Comparison of ENCODE assay signal across 14 cellular contexts in genomic region chr14:22533739-22534359, GRCh38. TPM values are rescaled to one million over a fixed set of nuclear protein-coding genes. Genes with fewer than 3 reads are reported as not detected.
DNase-seq lines count a peak whose midpoint lies in the region; ATAC-seq, FAIRE-seq and TF ChIP-seq lines count a peak whose summit lies in the region.
"Had no signal": no experiment of that assay in that cellular context is flagged by ENCODE, and none has a peak within 500 bp of the region (broad histone marks: within the 10 kb centered on the region; RNA-seq: fewer than 3 reads in every experiment).

No MANE protein-coding gene starts in this region.

- H4K8ac ChIP-seq in trophoblast cell (ENCODE audit: low read depth, low read length) = no peak overlapping the region

- no peaks in the 10 kb centered on the region for H3K79me2 ChIP-seq in trophoblast cell (ENCODE audit: control insufficient read depth, insufficient read depth, low read length, poor library complexity)

- intact Hi-C loops in naive thymus-derived CD4-positive, alpha-beta T cell (cut with micrococcal nuclease) = loop anchor here in 1 of 2 donors (5.0 kb wide), 1 partner anchor 412 kb away; no protein-coding TSS in a partner anchor

- no peak overlapping the region for H3K18ac ChIP-seq in trophoblast cell (ENCODE audit: low read length)

- H3K36me3 Mint-ChIP-seq in activated T-cell treated with anti-CD3 and anti-CD28 coated beads, Interleukin-2, amount 50 U/mL, for 24 hours (ENCODE audit: low read depth) = peaks cover 95% of the 10 kb centered on the region
- peaks cover 100% of the 10 kb centered on the region for H3K36me3 Mint-ChIP-seq in activated T-helper 17 cell treated with anti-CD3 and anti-CD28 coated beads, Interleukin-2, amount 50 U/mL, for 72 hours (ENCODE audit: low read depth)
- H3K36me3 Mint-ChIP-seq in naive thymus-derived CD4-positive, alpha-beta T cell = peaks cover 30 to 91% (median 81%) of the 10 kb centered on the region in 5 donors

- FAIRE-seq in GM12891 (lab: Jason Lieb, UNC) = peak; percentile 40

- H2BK120ac ChIP-seq in trophoblast cell (ENCODE audit: insufficient read depth, low read length, poor library complexity) = no peak overlapping the region

- H3K9ac ChIP-seq in trophoblast cell (ENCODE audit: low read length) = no peak overlapping the region
- H3K9ac ChIP-seq: KMS-11 had no signal

- peaks cover 94% of the 10 kb centered on the region for H3K4me1 Mint-ChIP-seq in activated T-cell treated with anti-CD3 and anti-CD28 coated beads, Interleukin-2, amount 50 U/mL, for 24 hours (ENCODE audit: low read depth)
- peaks cover 58% of the 10 kb centered on the region for H3K4me1 Mint-ChIP-seq in activated T-helper 17 cell treated with anti-CD3 and anti-CD28 coated beads, Interleukin-2, amount 50 U/mL, for 72 hours
- peaks cover 63 to 100% (median 95%) of the 10 kb centered on the region in 7 donors for H3K4me1 Mint-ChIP-seq in naive thymus-derived CD4-positive, alpha-beta T cell

- H3K4me1 ChIP-seq in naive thymus-derived CD4-positive, alpha-beta T cell (ENCODE audit: control insufficient read depth in 2 of 2, insufficient read depth in 2 of 2, low read length in 2 of 2) = peaks cover 91 to 95% of the 10 kb centered on the region in 2 donors
- peaks cover 0 to 13% (median 0%) of the 10 kb centered on the region in 3 donors for H3K4me1 ChIP-seq in gastroesophageal sphincter
- H3K4me1 ChIP-seq in trophoblast cell (ENCODE audit: control insufficient read depth in 1 of 2, insufficient read depth in 2 of 2, low read length in 2 of 2) = peaks cover 0 to 5% of the 10 kb centered on the region in 2 experiments

- DNase-seq in activated T-cell treated with anti-CD3 and anti-CD28 coated beads, Interleukin-2, amount 50 U/mL, for 24 hours = no peak
- DNase-seq in activated T-cell treated with anti-CD3 and anti-CD28 coated beads for 4 hours = no peak
- no peak for DNase-seq in GM12891 (ENCODE audit: insufficient read length, low spot score)
- no peak for DNase-seq in naive thymus-derived CD4-positive, alpha-beta T cell
- no peak for DNase-seq in trophoblast cell
- DNase-seq: activated CD4-positive, alpha-beta T cell treated with anti-CD3 and anti-CD28 coated beads for 4 hours; GF-D8; ovary had no signal

- H3K4ac ChIP-seq in trophoblast cell (ENCODE audit: low read depth, low read length) = no peak overlapping the region

- H2AFZ ChIP-seq in trophoblast cell (ENCODE audit: insufficient read depth, low read length, poor library complexity) = no peak overlapping the region

- WGBS in gastroesophageal sphincter (ENCODE audit: low coverage in 1 of 2), 2 donors = 90 to 100% methylated on average over 3 to 6 of the region's 8 CpGs
- no CpG with 5 or more reads among the region's 8 CpGs for WGBS in trophoblast cell (ENCODE audit: extremely low coverage, insufficient coverage, insufficient read length)

- H3K27ac Mint-ChIP-seq in activated T-cell treated with anti-CD3 and anti-CD28 coated beads, Interleukin-2, amount 50 U/mL, for 24 hours = peak overlapping the region; percentile 97
- peak overlapping the region; percentile 88 for H3K27ac Mint-ChIP-seq in activated T-helper 17 cell treated with anti-CD3 and anti-CD28 coated beads, Interleukin-2, amount 50 U/mL, for 72 hours
- peak overlapping the region; percentile 90 to 99 (median 94) for H3K27ac Mint-ChIP-seq in naive thymus-derived CD4-positive, alpha-beta T cell

- H3K9me3 ChIP-seq in naive thymus-derived CD4-positive, alpha-beta T cell (ENCODE audit: control insufficient read depth in 2 of 3, low read length in 3 of 3) = no peaks in the 10 kb centered on the region
- H3K9me3 ChIP-seq in gastroesophageal sphincter = no peaks in the 10 kb centered on the region
- no peaks in the 10 kb centered on the region for H3K9me3 ChIP-seq in trophoblast cell (ENCODE audit: insufficient read depth, low read depth, low read length)
- H3K9me3 ChIP-seq: ovary had no signal

- H3K4me3 ChIP-seq in naive thymus-derived CD4-positive, alpha-beta T cell (ENCODE audit: low read length) = peak overlapping the region; percentile 44
- H3K4me3 ChIP-seq in gastroesophageal sphincter = no peak overlapping the region
- H3K4me3 ChIP-seq in trophoblast cell (ENCODE audit: low read depth, low read length) = no peak overlapping the region
- H3K4me3 ChIP-seq: ovary had no signal

- H3K9me3 Mint-ChIP-seq in activated T-cell treated with anti-CD3 and anti-CD28 coated beads, Interleukin-2, amount 50 U/mL, for 24 hours = no peaks in the 10 kb centered on the region
- no peaks in the 10 kb centered on the region for H3K9me3 Mint-ChIP-seq in activated T-helper 17 cell treated with anti-CD3 and anti-CD28 coated beads, Interleukin-2, amount 50 U/mL, for 72 hours
- no peaks in the 10 kb centered on the region for H3K9me3 Mint-ChIP-seq in naive thymus-derived CD4-positive, alpha-beta T cell

- H3K27ac ChIP-seq in naive thymus-derived CD4-positive, alpha-beta T cell (ENCODE audit: low read depth, low read length) = peak overlapping the region; percentile 90
- H3K27ac ChIP-seq in gastroesophageal sphincter = no peak overlapping the region
- H3K27ac ChIP-seq in trophoblast cell (ENCODE audit: low read depth, low read length) = no peak overlapping the region
- H3K27ac ChIP-seq: HL-60, KMS-11, ovary had no signal

- peak overlapping the region; percentile 86 for H3K4me3 Mint-ChIP-seq in activated T-cell treated with anti-CD3 and anti-CD28 coated beads, Interleukin-2, amount 50 U/mL, for 24 hours
- peak overlapping the region; percentile 88 for H3K4me3 Mint-ChIP-seq in activated T-helper 17 cell treated with anti-CD3 and anti-CD28 coated beads, Interleukin-2, amount 50 U/mL, for 72 hours
- peak overlapping the region; percentile 79 to 92 (median 86) for H3K4me3 Mint-ChIP-seq in naive thymus-derived CD4-positive, alpha-beta T cell

- no peak overlapping the region for H3K14ac ChIP-seq in trophoblast cell (ENCODE audit: low read length)

- no peak overlapping the region for H4K12ac ChIP-seq in trophoblast cell (ENCODE audit: low read depth, low read length)

- no peaks in the 10 kb centered on the region for H3K27me3 Mint-ChIP-seq in activated T-cell treated with anti-CD3 and anti-CD28 coated beads, Interleukin-2, amount 50 U/mL, for 24 hours
- H3K27me3 Mint-ChIP-seq in activated T-helper 17 cell treated with anti-CD3 and anti-CD28 coated beads, Interleukin-2, amount 50 U/mL, for 72 hours = no peaks in the 10 kb centered on the region
- no peaks in the 10 kb centered on the region for H3K27me3 Mint-ChIP-seq in naive thymus-derived CD4-positive, alpha-beta T cell

- peak; percentile 86 for TF ChIP-seq POLR2A in GM12891 (IDR thresholded peaks at IDR 0.05; ENCODE audit: low read depth, low read length)
- no peak for TF ChIP-seq POLR2A in gastroesophageal sphincter (IDR thresholded peaks at IDR 0.05)

- no peak for TF ChIP-seq CTCF in gastroesophageal sphincter (IDR thresholded peaks at IDR 0.05)

- H2BK12ac ChIP-seq in trophoblast cell (ENCODE audit: low read length) = no peak overlapping the region

- H3K27me3 ChIP-seq in naive thymus-derived CD4-positive, alpha-beta T cell (ENCODE audit: control insufficient read depth in 2 of 2, insufficient read depth in 2 of 2, low read length in 2 of 2) = no peaks in the 10 kb centered on the region
- H3K27me3 ChIP-seq in gastroesophageal sphincter (no peaks in the 10 kb centered on the region), trophoblast cell (ENCODE audit: insufficient read depth, low read length) (no peaks in the 10 kb centered on the region)
- H3K27me3 ChIP-seq: ovary had no signal

- H3K79me1 ChIP-seq in trophoblast cell (ENCODE audit: low read length) = peaks cover 8% of the 10 kb centered on the region

- ATAC-seq in activated T-helper 17 cell treated with anti-CD3 and anti-CD28 coated beads, Interleukin-2, amount 50 U/mL, for 72 hours (replicated peaks) = no peak
- ATAC-seq in naive thymus-derived CD4-positive, alpha-beta T cell = no peak
- ATAC-seq in HG03108 (IDR thresholded peaks at IDR 0.05; ENCODE audit: unreplicated experiment) (no peak), gastroesophageal sphincter (no peak)
- ATAC-seq: Panc1 had no signal

- POLR2A ChIA-PET in naive thymus-derived CD4-positive, alpha-beta T cell (lab: Charles Lee) = interaction anchor here (0.5 to 12.3 kb wide), 16 partner anchors 6 to 800 kb away, joined by 3 to 554 read pairs (median 4); partner anchors contain the start of gene DAD1

- no peak for TF ChIP-seq EP300 in gastroesophageal sphincter (IDR thresholded peaks at IDR 0.05)

- peaks cover 10 to 67% (median 61%) of the 10 kb centered on the region in 3 experiments for H3K36me3 ChIP-seq in naive thymus-derived CD4-positive, alpha-beta T cell (ENCODE audit: control insufficient read depth in 2 of 3, insufficient read depth in 3 of 3, low read length in 3 of 3)
- H3K36me3 ChIP-seq in gastroesophageal sphincter (no peaks in the 10 kb centered on the region), trophoblast cell (ENCODE audit: control insufficient read depth in 1 of 2, insufficient read depth in 2 of 2, low read length in 2 of 2) (no peaks in the 10 kb centered on the region)
- H3K36me3 ChIP-seq: ovary had no signal

- H3K4me2 ChIP-seq in trophoblast cell (ENCODE audit: low read length) = no peak overlapping the region
- H3K4me2 ChIP-seq: KMS-11 had no signal

- no peak overlapping the region for H4K91ac ChIP-seq in trophoblast cell (ENCODE audit: low read depth, low read length)

- H2AK5ac ChIP-seq in trophoblast cell (ENCODE audit: low read length) = no peak overlapping the region

- no peak overlapping the region for H3K23ac ChIP-seq in trophoblast cell (ENCODE audit: low read length)

- H2BK5ac ChIP-seq in trophoblast cell (ENCODE audit: low read depth, low read length, poor library complexity) = no peak overlapping the region

- CTCF ChIA-PET in naive thymus-derived CD4-positive, alpha-beta T cell (lab: Charles Lee) = interaction anchor here (0.7 to 3.3 kb wide), 12 partner anchors 8 to 629 kb away, joined by 3 to 16 read pairs (median 4); no protein-coding TSS in a partner anchor

TF ChIP-seq in GM12891, 5 proteins besides CTCF, POLR2A, EP300 and RAD21:
- 0 out of 2 replicates have a peak, but pooled peaks have one; percentile 30 for TF ChIP-seq POU2F2 (IDR thresholded peaks at IDR 0.05; ENCODE audit: low read depth, low read length)
- TF ChIP-seq PAX5 (IDR thresholded peaks at IDR 0.05; ENCODE audit: insufficient read depth, low read length, severe bottlenecking) = no peak
- TF ChIP-seq POLR2AphosphoS5 (IDR thresholded peaks at IDR 0.05; ENCODE audit: low read depth, low read length) = peak; percentile 78
TF ChIP-seq in GM12891: peak in this region for 2.

RNA-seq across cellular contexts. Expression of gene DAD1, which starts 55.2 kb away (rescaled TPM):
- polyA plus RNA-seq in GM12891 (2012; ENCODE audit: low read depth, missing spikeins) = 280 TPM
- total RNA-seq in activated T-helper 17 cell treated with anti-CD3 and anti-CD28 coated beads, Interleukin-2, amount 50 U/mL, for 72 hours = 100 to 1,000 TPM; 218 to 229 TPM
- total RNA-seq in naive thymus-derived CD4-positive, alpha-beta T cell = 100 to 1,000 TPM in 3 of 5 experiments, 10 to 100 TPM in 2; 68.8 to 157 (median 117) TPM
- 100 to 1,000 TPM; 766 to 777 TPM for polyA plus RNA-seq in naive thymus-derived CD4-positive, alpha-beta T cell
- 100 to 1,000 TPM; 123 to 228 (median 171) TPM for total RNA-seq in gastroesophageal sphincter
- 275 and 278 TPM in 2 replicates for polyA plus RNA-seq in trophoblast cell (2013)
